Comparison of ENCODE assay signal across 8 cellular contexts in the genomic region with DNA sequence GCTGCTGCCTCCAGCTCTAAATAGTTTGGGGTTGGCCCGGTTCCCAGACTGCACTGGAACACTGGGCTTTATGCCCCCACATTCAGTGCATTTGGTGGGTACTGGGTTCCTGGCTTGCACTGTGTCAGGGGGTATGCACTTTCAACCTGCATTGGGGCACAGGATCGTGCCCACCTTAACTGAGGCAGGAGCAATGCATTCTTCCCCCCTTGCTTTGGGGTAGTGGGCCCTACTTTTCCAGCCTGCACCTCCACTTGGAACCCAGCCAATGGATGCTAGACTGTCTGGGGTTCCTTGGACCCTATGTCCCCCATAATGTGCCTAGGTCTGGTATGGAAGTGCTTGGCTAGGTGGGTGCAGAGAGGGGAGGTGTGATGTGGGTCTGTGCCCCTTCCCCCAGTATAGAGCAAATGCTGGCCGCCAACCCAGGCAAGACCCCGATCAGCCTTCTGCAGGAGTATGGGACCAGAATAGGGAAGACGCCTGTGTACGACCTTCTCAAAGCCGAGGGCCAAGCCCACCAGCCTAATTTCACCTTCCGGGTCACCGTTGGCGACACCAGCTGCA. TPM values are rescaled to one million over a fixed set of nuclear protein-coding genes. Genes with fewer than 3 reads are reported as not detected.
A peak's percentile ranks its signal among the peaks of the same experiment; 100 is the strongest.
DNase-seq lines count a peak whose midpoint lies in the region; ATAC-seq and TF ChIP-seq lines count a peak whose summit lies in the region.

No MANE protein-coding gene starts in this region.

- peak overlapping the region; percentile 76 for H3K9ac ChIP-seq in ES-I3 (ENCODE audit: low read depth, low read length)
- peak overlapping the region; percentile 92 for H3K9ac ChIP-seq in trophoblast cell (ENCODE audit: low read length)

- H4K12ac ChIP-seq in trophoblast cell (ENCODE audit: low read depth, low read length) = peak overlapping the region; percentile 98

- H3K4ac ChIP-seq in trophoblast cell (ENCODE audit: low read depth, low read length) = peak overlapping the region; percentile 81

- H3K79me1 ChIP-seq in trophoblast cell (ENCODE audit: low read length) = peaks cover 19% of the 10 kb centered on the region

- no peaks in the 10 kb centered on the region for H3K36me3 ChIP-seq in ES-I3 (ENCODE audit: insufficient read depth, low read length)
- peaks cover 0 to 17% (median 0%) of the 10 kb centered on the region in 3 donors for H3K36me3 ChIP-seq in Peyer's patch
- peaks cover 28 to 38% of the 10 kb centered on the region in 2 experiments for H3K36me3 ChIP-seq in trophoblast cell (ENCODE audit: control insufficient read depth in 1 of 2, insufficient read depth in 2 of 2, low read length in 2 of 2)

- H3K4me1 ChIP-seq in ES-I3 (ENCODE audit: insufficient read depth, low read length) (peaks cover 15% of the 10 kb centered on the region), Peyer's patch (peaks cover 5 to 17% (median 12%) of the 10 kb centered on the region in 4 donors), trophoblast cell (ENCODE audit: control insufficient read depth in 1 of 2, insufficient read depth in 2 of 2, low read length in 2 of 2) (peaks cover 16 to 22% of the 10 kb centered on the region in 2 experiments)

- no peak overlapping the region for H3K23ac ChIP-seq in trophoblast cell (ENCODE audit: low read length)

- peak overlapping the region; percentile 71 for H2BK5ac ChIP-seq in trophoblast cell (ENCODE audit: low read depth, low read length, poor library complexity)

- peak overlapping the region; percentile 43 for H2BK120ac ChIP-seq in trophoblast cell (ENCODE audit: insufficient read depth, low read length, poor library complexity)

- H3K4me2 ChIP-seq in trophoblast cell (ENCODE audit: low read length) = peak overlapping the region; percentile 98

- no peak for TF ChIP-seq POLR2A in Peyer's patch (IDR thresholded peaks at IDR 0.05)

- H3K79me2 ChIP-seq in trophoblast cell (ENCODE audit: control insufficient read depth, insufficient read depth, low read length, poor library complexity) = peaks cover 8% of the 10 kb centered on the region

- H4K8ac ChIP-seq in trophoblast cell (ENCODE audit: low read depth, low read length) = peak overlapping the region; percentile 99

- no peaks in the 10 kb centered on the region for H3K27me3 ChIP-seq in Peyer's patch
- no peaks in the 10 kb centered on the region for H3K27me3 ChIP-seq in trophoblast cell (ENCODE audit: insufficient read depth, low read length)

- H3K9me3 ChIP-seq in ES-I3 (ENCODE audit: control insufficient read depth, insufficient read depth, low read length) = no peaks in the 10 kb centered on the region
- no peaks in the 10 kb centered on the region for H3K9me3 ChIP-seq in Peyer's patch
- H3K9me3 ChIP-seq in trophoblast cell (ENCODE audit: insufficient read depth, low read depth, low read length) = peaks cover 5% of the 10 kb centered on the region

- peak overlapping the region; percentile 81 for H2AFZ ChIP-seq in trophoblast cell (ENCODE audit: insufficient read depth, low read length, poor library complexity)

- peak overlapping the region; percentile 95 for H3K14ac ChIP-seq in trophoblast cell (ENCODE audit: low read length)

- peak overlapping the region; percentile 90 for H4K91ac ChIP-seq in trophoblast cell (ENCODE audit: low read depth, low read length)

- WGBS in trophoblast cell (ENCODE audit: extremely low coverage, insufficient coverage, insufficient read length) = no CpG with 5 or more reads among the region's 10 CpGs

- H2BK12ac ChIP-seq in trophoblast cell (ENCODE audit: low read length) = no peak overlapping the region

- DNase-seq in Peyer's patch = peak in 1 of 3 donors; percentile 50
- DNase-seq in epithelial cell of prostate (ENCODE audit: low read depth, low spot score) = no peak
- DNase-seq in trophoblast cell = no peak
- no peak for DNase-seq in posterior cingulate gyrus

- ATAC-seq in HG03521 (IDR thresholded peaks at IDR 0.05; ENCODE audit: unreplicated experiment) = no peak
- no peak for ATAC-seq in HG03442 (IDR thresholded peaks at IDR 0.05; ENCODE audit: unreplicated experiment)
- ATAC-seq in HG03565 (IDR thresholded peaks at IDR 0.05; ENCODE audit: unreplicated experiment) = no peak

- H2AK5ac ChIP-seq in trophoblast cell (ENCODE audit: low read length) = peak overlapping the region; percentile 90

- peak overlapping the region; percentile 94 to 98 (median 96) for H3K27ac ChIP-seq in Peyer's patch
- H3K27ac ChIP-seq in epithelial cell of prostate = peak overlapping the region; percentile 93
- peak overlapping the region; percentile 97 for H3K27ac ChIP-seq in trophoblast cell (ENCODE audit: low read depth, low read length)

- H3K4me3 ChIP-seq in Peyer's patch (peak overlapping the region; percentile 63 to 86 (median 73)), trophoblast cell (ENCODE audit: low read depth, low read length) (peak overlapping the region; percentile 90)

- TF ChIP-seq CTCF in Peyer's patch (IDR thresholded peaks at IDR 0.05) = no peak

- intact Hi-C loops in posterior cingulate gyrus (cut with DNase I) = loop anchor here (2.0 kb wide), 1 partner anchor 49 kb away; the partner anchor contains the start of gene PCBP2

- H3K18ac ChIP-seq in trophoblast cell (ENCODE audit: low read length) = peak overlapping the region; percentile 81

RNA-seq across cellular contexts. Expression of gene TARBP2, which starts 0.6 kb away (rescaled TPM):
- 10 to 100 TPM; 25.7 to 30.3 (median 27.2) TPM for total RNA-seq in Peyer's patch
- polyA plus RNA-seq in trophoblast cell (2013) = 27.8 and 29.3 TPM in 2 replicates

RNA-seq across cellular contexts. Expression of gene MAP3K12, which starts 2.4 kb away (rescaled TPM):
- 10 to 100 TPM in 3 of 4 donors, 1 to 10 TPM in 1; 6.5 to 44.6 (median 11.6) TPM for total RNA-seq in Peyer's patch
- polyA plus RNA-seq in trophoblast cell (2013) = 5.5 and 5.8 TPM in 2 replicates

RNA-seq across cellular contexts. Expression of gene NPFF, which starts 5.6 kb away (rescaled TPM):
- total RNA-seq in Peyer's patch = not detected
- 0.18 and 0.23 TPM in 2 replicates for polyA plus RNA-seq in trophoblast cell (2013)

RNA-seq across cellular contexts. Expression of gene PCBP2, which starts 49.8 kb away (rescaled TPM):
- total RNA-seq in Peyer's patch = 100 to 1,000 TPM; 384 to 549 (median 500) TPM
- 585 and 609 TPM in 2 replicates for polyA plus RNA-seq in trophoblast cell (2013)
